Comparison of ENCODE assay signal across 21 cellular contexts in genomic region chr11:121583825-121584224, GRCh38.
DNase-seq lines count a peak whose midpoint lies in the region; ATAC-seq and TF ChIP-seq lines count a peak whose summit lies in the region.
"Had no signal": no experiment of that assay in that cellular context is flagged by ENCODE, and none has a peak within 500 bp of the region (broad histone marks: within the 10 kb centered on the region; RNA-seq: fewer than 3 reads in every experiment).

No MANE protein-coding gene starts in this region.

- H3K36me3 ChIP-seq in Loucy (ENCODE audit: insufficient read depth, low read length) = peaks cover 76% of the 10 kb centered on the region
- H3K36me3 ChIP-seq: left ventricle myocardium inferior had no signal

- H3K4me3 ChIP-seq in Loucy (ENCODE audit: low read length, poor library complexity, severe bottlenecking) = peak overlapping the region; percentile 57
- H3K4me3 ChIP-seq: BLaER1 treated with 17β-estradiol and CSF1 and Interleukin-3, amounts not matched to agents 10 nM and 100 nM; body of pancreas; left ventricle myocardium inferior; neural progenitor cell had no signal

- H3K9me3 Mint-ChIP-seq in activated naive CD4-positive, alpha-beta T cell treated with anti-CD3 and anti-CD28 coated beads, Interleukin-2, amount 50 U/mL, for 24 hours = no peaks in the 10 kb centered on the region
- peaks cover 6% of the 10 kb centered on the region for H3K9me3 Mint-ChIP-seq in activated naive CD8-positive, alpha-beta T cell treated with anti-CD3 and anti-CD28 coated beads, Interleukin-2, amount 50 U/mL, for 24 hours
- peaks cover 8% of the 10 kb centered on the region for H3K9me3 Mint-ChIP-seq in stimulated activated effector memory CD8-positive, alpha-beta T cell treated with anti-CD3 and anti-CD28 coated beads, Interleukin-12 subunit alpha, Interleukin-12 subunit beta, amount 100 ng/mL, for 72 hours

- ATAC-seq in activated naive CD8-positive, alpha-beta T cell treated with anti-CD3 and anti-CD28 coated beads, Interleukin-2, amount 50 U/mL, for 24 hours = no peak
- ATAC-seq in stimulated activated effector memory CD8-positive, alpha-beta T cell treated with anti-CD3 and anti-CD28 coated beads, Interleukin-12 subunit alpha, Interleukin-12 subunit beta, amount 100 ng/mL, for 72 hours = no peak
- no peak for ATAC-seq in GM21786 (IDR thresholded peaks at IDR 0.05; ENCODE audit: unreplicated experiment)
- ATAC-seq: body of pancreas, foreskin keratinocyte, Panc1 had no signal

- peak overlapping the region; percentile 75 for H3K4me2 ChIP-seq in Loucy (ENCODE audit: low read depth, low read length, poor library complexity, severe bottlenecking)
- H3K4me2 ChIP-seq: neural progenitor cell had no signal

- H3K36me3 Mint-ChIP-seq in activated naive CD4-positive, alpha-beta T cell treated with anti-CD3 and anti-CD28 coated beads, Interleukin-2, amount 50 U/mL, for 24 hours = peaks cover 24% of the 10 kb centered on the region
- peaks cover 39% of the 10 kb centered on the region for H3K36me3 Mint-ChIP-seq in activated naive CD8-positive, alpha-beta T cell treated with anti-CD3 and anti-CD28 coated beads, Interleukin-2, amount 50 U/mL, for 24 hours (ENCODE audit: low read depth)
- H3K36me3 Mint-ChIP-seq in stimulated activated effector memory CD8-positive, alpha-beta T cell treated with anti-CD3 and anti-CD28 coated beads, Interleukin-12 subunit alpha, Interleukin-12 subunit beta, amount 100 ng/mL, for 72 hours = peaks cover 82% of the 10 kb centered on the region

- no peak for DNase-seq in activated naive CD4-positive, alpha-beta T cell treated with Interleukin-2 at 50 U/mL for 16 hours
- no peak for DNase-seq in activated naive CD8-positive, alpha-beta T cell treated with anti-CD3 and anti-CD28 coated beads, Interleukin-2, amount 50 U/mL, for 24 hours
- no peak for DNase-seq in stimulated activated effector memory CD8-positive, alpha-beta T cell treated with anti-CD3 and anti-CD28 coated beads, Interleukin-12 subunit alpha, Interleukin-12 subunit beta, amount 100 ng/mL, for 72 hours (ENCODE audit: low spot score in 2 of 2)
- DNase-seq in H4 (ENCODE audit: low spot score) (no peak), putamen (ENCODE audit: low spot score) (no peak)
- DNase-seq: activated T-cell treated with anti-CD3 and anti-CD28 coated beads for 4 hours; body of pancreas; effector CD4-positive, alpha-beta T cell; foreskin keratinocyte; left ventricle myocardium inferior; NCI-H1105; NCI-H2081 treated with DMSO at 0.1 percent for 48 hours; NCI-H446 treated with DMSO at 0.1 percent for 48 hours; NK-92 treated with Interleukin-12 subunit alpha and Interleukin-12 subunit beta, amount 100 ng/mL, for 24 hours; T-helper 1 cell had no signal

- peaks cover 79% of the 10 kb centered on the region for H3K4me1 ChIP-seq in Loucy (ENCODE audit: insufficient read depth, low read length, poor library complexity, severe bottlenecking)
- H3K4me1 ChIP-seq: body of pancreas, foreskin keratinocyte, left ventricle myocardium inferior, neural progenitor cell had no signal

- H3K4me3 Mint-ChIP-seq in activated naive CD4-positive, alpha-beta T cell treated with anti-CD3 and anti-CD28 coated beads, Interleukin-2, amount 50 U/mL, for 24 hours = no peak overlapping the region
- no peak overlapping the region for H3K4me3 Mint-ChIP-seq in activated naive CD8-positive, alpha-beta T cell treated with anti-CD3 and anti-CD28 coated beads, Interleukin-2, amount 50 U/mL, for 24 hours
- no peak overlapping the region for H3K4me3 Mint-ChIP-seq in stimulated activated effector memory CD8-positive, alpha-beta T cell treated with anti-CD3 and anti-CD28 coated beads, Interleukin-12 subunit alpha, Interleukin-12 subunit beta, amount 100 ng/mL, for 72 hours
- H3K4me3 Mint-ChIP-seq: neural progenitor cell had no signal

- peak overlapping the region; percentile 76 for H3K27ac Mint-ChIP-seq in activated naive CD4-positive, alpha-beta T cell treated with anti-CD3 and anti-CD28 coated beads, Interleukin-2, amount 50 U/mL, for 24 hours
- H3K27ac Mint-ChIP-seq in activated naive CD8-positive, alpha-beta T cell treated with anti-CD3 and anti-CD28 coated beads, Interleukin-2, amount 50 U/mL, for 24 hours = peak overlapping the region; percentile 41
- peak overlapping the region; percentile 37 for H3K27ac Mint-ChIP-seq in stimulated activated effector memory CD8-positive, alpha-beta T cell treated with anti-CD3 and anti-CD28 coated beads, Interleukin-12 subunit alpha, Interleukin-12 subunit beta, amount 100 ng/mL, for 72 hours
- H3K27ac Mint-ChIP-seq: neural progenitor cell had no signal

- no peaks in the 10 kb centered on the region for H3K27me3 Mint-ChIP-seq in activated naive CD4-positive, alpha-beta T cell treated with anti-CD3 and anti-CD28 coated beads, Interleukin-2, amount 50 U/mL, for 24 hours
- H3K27me3 Mint-ChIP-seq in activated naive CD8-positive, alpha-beta T cell treated with anti-CD3 and anti-CD28 coated beads, Interleukin-2, amount 50 U/mL, for 24 hours = no peaks in the 10 kb centered on the region

- peaks cover 21% of the 10 kb centered on the region for H3F3A ChIP-seq in Loucy (ENCODE audit: low read depth)

- no peak for TF ChIP-seq CTCF in Loucy (conservative IDR thresholded peaks at IDR 0.05; ENCODE audit: low read length)

- H4K20me1 ChIP-seq in Loucy (ENCODE audit: insufficient read depth, low read length, poor library complexity, severe bottlenecking) = no peaks in the 10 kb centered on the region
- H4K20me1 ChIP-seq: BLaER1 treated with 17β-estradiol and CSF1 and Interleukin-3, amounts not matched to agents 10 nM and 100 nM had no signal

- peak overlapping the region; percentile 83 for H3K9ac ChIP-seq in Loucy (ENCODE audit: low read depth, low read length, poor library complexity, severe bottlenecking)
- H3K9ac ChIP-seq: BLaER1 treated with 17β-estradiol and CSF1 and Interleukin-3, amounts not matched to agents 10 nM and 100 nM; neural progenitor cell had no signal

- H2AFZ ChIP-seq in Loucy (ENCODE audit: low read length) = no peak overlapping the region
- H2AFZ ChIP-seq: neural progenitor cell had no signal

- peaks cover 24% of the 10 kb centered on the region for H3K4me1 Mint-ChIP-seq in activated naive CD4-positive, alpha-beta T cell treated with anti-CD3 and anti-CD28 coated beads, Interleukin-2, amount 50 U/mL, for 24 hours
- peaks cover 25% of the 10 kb centered on the region for H3K4me1 Mint-ChIP-seq in activated naive CD8-positive, alpha-beta T cell treated with anti-CD3 and anti-CD28 coated beads, Interleukin-2, amount 50 U/mL, for 24 hours
- peaks cover 35% of the 10 kb centered on the region for H3K4me1 Mint-ChIP-seq in stimulated activated effector memory CD8-positive, alpha-beta T cell treated with anti-CD3 and anti-CD28 coated beads, Interleukin-12 subunit alpha, Interleukin-12 subunit beta, amount 100 ng/mL, for 72 hours

- no peaks in the 10 kb centered on the region for H3K9me2 ChIP-seq in Loucy (replicated peaks; ENCODE audit: low read depth, low read length)

- no peaks in the 10 kb centered on the region for H3K27me3 ChIP-seq in Loucy (ENCODE audit: insufficient read depth, low read length, poor library complexity, severe bottlenecking)
- H3K27me3 ChIP-seq: BLaER1 treated with 17β-estradiol and CSF1 and Interleukin-3, amounts not matched to agents 10 nM and 100 nM; body of pancreas; foreskin keratinocyte; neural progenitor cell had no signal

- peaks cover 51% of the 10 kb centered on the region for H3K79me2 ChIP-seq in Loucy (ENCODE audit: insufficient read depth, low read length)

- H3K9me3 ChIP-seq in Loucy (ENCODE audit: insufficient read depth, low read depth, low read length) = peaks cover 10% of the 10 kb centered on the region; the same call in 1 of the 2 replicates
- H3K9me3 ChIP-seq: body of pancreas had no signal
